1 cellular context compared by ENCODE assay signal in genomic region chr19:55228403-55229031, GRCh38.
TF ChIP-seq lines count a peak whose summit lies in the region.

A gene with protein sequence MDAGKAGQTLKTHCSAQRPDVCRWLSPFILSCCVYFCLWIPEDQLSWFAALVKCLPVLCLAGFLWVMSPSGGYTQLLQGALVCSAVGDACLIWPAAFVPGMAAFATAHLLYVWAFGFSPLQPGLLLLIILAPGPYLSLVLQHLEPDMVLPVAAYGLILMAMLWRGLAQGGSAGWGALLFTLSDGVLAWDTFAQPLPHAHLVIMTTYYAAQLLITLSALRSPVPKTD (minus strand): TSS chr19:55228763. CDS start chr19:55228741, 22 bp downstream.

TF ChIP-seq in HepG2, 621 proteins besides CTCF, POLR2A, EP300 and RAD21 (continued from another document and continues in another):
- TF ChIP-seq RBFOX2 (IDR thresholded peaks at IDR 0.05; ENCODE audit: low read depth, low read length) = 0 out of 2 replicates have a peak, but pooled peaks have one; percentile 24
- no peak for TF ChIP-seq SNAI1 (CRISPR knock-in tag; IDR thresholded peaks at IDR 0.05; ENCODE audit: borderline replicate concordance)
- TF ChIP-seq CBFB (CRISPR knock-in tag; IDR thresholded peaks at IDR 0.05) = no peak
- no peak for TF ChIP-seq FOXO4 (CRISPR knock-in tag; conservative IDR thresholded peaks at IDR 0.05)
- no peak for TF ChIP-seq KDM1A (CRISPR knock-in tag; IDR thresholded peaks at IDR 0.05)
- no peak for TF ChIP-seq TAF15 (IDR thresholded peaks at IDR 0.05; ENCODE audit: low read depth, low read length, poor library complexity, severe bottlenecking)
- TF ChIP-seq ZBTB38 (CRISPR knock-in tag; IDR thresholded peaks at IDR 0.05) = no peak
- TF ChIP-seq ZNF235 (CRISPR knock-in tag; IDR thresholded peaks at IDR 0.05; ENCODE audit: borderline replicate concordance) = no peak
- no peak; the same call in 1 of the 2 replicates for TF ChIP-seq DPF2 (CRISPR knock-in tag; IDR thresholded peaks at IDR 0.05; ENCODE audit: borderline replicate concordance, low read depth)
- peak; percentile 86; the same call in 1 of the 2 replicates for TF ChIP-seq ZNF782 (CRISPR knock-in tag; IDR thresholded peaks at IDR 0.05; ENCODE audit: borderline replicate concordance)
- no peak for TF ChIP-seq TP53 (CRISPR knock-in tag; conservative IDR thresholded peaks at IDR 0.05)
- no peak for TF ChIP-seq THYN1 (CRISPR knock-in tag; IDR thresholded peaks at IDR 0.05; ENCODE audit: borderline replicate concordance, low read depth)
- no peak for TF ChIP-seq ZNF816 (CRISPR knock-in tag; IDR thresholded peaks at IDR 0.05; ENCODE audit: borderline replicate concordance)
- TF ChIP-seq ZSCAN9 (CRISPR knock-in tag; IDR thresholded peaks at IDR 0.05; ENCODE audit: borderline replicate concordance) = no peak; the same call in 1 of the 2 replicates
- no peak for TF ChIP-seq NFAT5 (CRISPR knock-in tag; IDR thresholded peaks at IDR 0.05)
- TF ChIP-seq NFKB2 (CRISPR knock-in tag; IDR thresholded peaks at IDR 0.05; ENCODE audit: borderline replicate concordance) = no peak
- TF ChIP-seq RORA (CRISPR knock-in tag; IDR thresholded peaks at IDR 0.05) = no peak
- no peak for TF ChIP-seq SNAPC5 (CRISPR knock-in tag; IDR thresholded peaks at IDR 0.05; ENCODE audit: borderline replicate concordance)
- TF ChIP-seq, protein P1, sequence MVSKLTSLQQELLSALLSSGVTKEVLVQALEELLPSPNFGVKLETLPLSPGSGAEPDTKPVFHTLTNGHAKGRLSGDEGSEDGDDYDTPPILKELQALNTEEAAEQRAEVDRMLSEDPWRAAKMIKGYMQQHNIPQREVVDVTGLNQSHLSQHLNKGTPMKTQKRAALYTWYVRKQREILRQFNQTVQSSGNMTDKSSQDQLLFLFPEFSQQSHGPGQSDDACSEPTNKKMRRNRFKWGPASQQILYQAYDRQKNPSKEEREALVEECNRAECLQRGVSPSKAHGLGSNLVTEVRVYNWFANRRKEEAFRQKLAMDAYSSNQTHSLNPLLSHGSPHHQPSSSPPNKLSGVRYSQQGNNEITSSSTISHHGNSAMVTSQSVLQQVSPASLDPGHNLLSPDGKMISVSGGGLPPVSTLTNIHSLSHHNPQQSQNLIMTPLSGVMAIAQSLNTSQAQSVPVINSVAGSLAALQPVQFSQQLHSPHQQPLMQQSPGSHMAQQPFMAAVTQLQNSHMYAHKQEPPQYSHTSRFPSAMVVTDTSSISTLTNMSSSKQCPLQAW (CRISPR knock-in tag; IDR thresholded peaks at IDR 0.05) = peak; percentile 98
- TF ChIP-seq CAMTA2 (CRISPR knock-in tag; IDR thresholded peaks at IDR 0.05; ENCODE audit: borderline replicate concordance) = no peak
- no peak; the same call in 1 of the 2 replicates for TF ChIP-seq SMYD3 (CRISPR knock-in tag; IDR thresholded peaks at IDR 0.05)
- no peak for TF ChIP-seq ZNF660 (CRISPR knock-in tag; IDR thresholded peaks at IDR 0.05; ENCODE audit: borderline replicate concordance, low read depth)
- peak; percentile 56; the same call in 1 of the 2 replicates for TF ChIP-seq ZNF574 (CRISPR knock-in tag; IDR thresholded peaks at IDR 0.05)
- TF ChIP-seq, protein P2, sequence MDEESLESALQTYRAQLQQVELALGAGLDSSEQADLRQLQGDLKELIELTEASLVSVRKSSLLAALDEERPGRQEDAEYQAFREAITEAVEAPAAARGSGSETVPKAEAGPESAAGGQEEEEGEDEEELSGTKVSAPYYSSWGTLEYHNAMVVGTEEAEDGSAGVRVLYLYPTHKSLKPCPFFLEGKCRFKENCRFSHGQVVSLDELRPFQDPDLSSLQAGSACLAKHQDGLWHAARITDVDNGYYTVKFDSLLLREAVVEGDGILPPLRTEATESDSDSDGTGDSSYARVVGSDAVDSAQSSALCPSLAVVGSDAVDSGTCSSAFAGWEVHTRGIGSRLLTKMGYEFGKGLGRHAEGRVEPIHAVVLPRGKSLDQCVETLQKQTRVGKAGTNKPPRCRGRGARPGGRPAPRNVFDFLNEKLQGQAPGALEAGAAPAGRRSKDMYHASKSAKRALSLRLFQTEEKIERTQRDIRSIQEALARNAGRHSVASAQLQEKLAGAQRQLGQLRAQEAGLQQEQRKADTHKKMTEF (CRISPR knock-in tag; IDR thresholded peaks at IDR 0.05) = peak; percentile 46; the same call in 1 of the 2 replicates
- 0 out of 2 replicates have a peak, but pooled peaks have one; percentile 32 for TF ChIP-seq ZNF44 (CRISPR knock-in tag; IDR thresholded peaks at IDR 0.05)
- no peak for TF ChIP-seq ZNF296 (CRISPR knock-in tag; conservative IDR thresholded peaks at IDR 0.05)
- no peak for TF ChIP-seq ZNF441 (CRISPR knock-in tag; IDR thresholded peaks at IDR 0.05; ENCODE audit: borderline replicate concordance)
- no peak for TF ChIP-seq TEAD2 (CRISPR knock-in tag; IDR thresholded peaks at IDR 0.05)
- TF ChIP-seq SP140L (CRISPR knock-in tag; IDR thresholded peaks at IDR 0.05; ENCODE audit: borderline replicate concordance) = no peak
- TF ChIP-seq, protein P3, sequence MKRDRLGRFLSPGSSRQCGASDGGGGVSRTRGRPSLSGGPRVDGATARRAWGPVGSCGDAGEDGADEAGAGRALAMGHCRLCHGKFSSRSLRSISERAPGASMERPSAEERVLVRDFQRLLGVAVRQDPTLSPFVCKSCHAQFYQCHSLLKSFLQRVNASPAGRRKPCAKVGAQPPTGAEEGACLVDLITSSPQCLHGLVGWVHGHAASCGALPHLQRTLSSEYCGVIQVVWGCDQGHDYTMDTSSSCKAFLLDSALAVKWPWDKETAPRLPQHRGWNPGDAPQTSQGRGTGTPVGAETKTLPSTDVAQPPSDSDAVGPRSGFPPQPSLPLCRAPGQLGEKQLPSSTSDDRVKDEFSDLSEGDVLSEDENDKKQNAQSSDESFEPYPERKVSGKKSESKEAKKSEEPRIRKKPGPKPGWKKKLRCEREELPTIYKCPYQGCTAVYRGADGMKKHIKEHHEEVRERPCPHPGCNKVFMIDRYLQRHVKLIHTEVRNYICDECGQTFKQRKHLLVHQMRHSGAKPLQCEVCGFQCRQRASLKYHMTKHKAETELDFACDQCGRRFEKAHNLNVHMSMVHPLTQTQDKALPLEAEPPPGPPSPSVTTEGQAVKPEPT (CRISPR knock-in tag; IDR thresholded peaks at IDR 0.05; ENCODE audit: low read depth) = peak; percentile 61; the same call in 1 of the 2 replicates
- no peak for TF ChIP-seq SRSF1 (optimal IDR thresholded peaks at IDR 0.05; ENCODE audit: low read depth, low read length)
- TF ChIP-seq ZNF850 (CRISPR knock-in tag; conservative IDR thresholded peaks at IDR 0.05) = no peak; the same call in 1 of the 2 replicates
- TF ChIP-seq ZNF670 (CRISPR knock-in tag; IDR thresholded peaks at IDR 0.05; ENCODE audit: borderline replicate concordance) = no peak
- no peak for TF ChIP-seq NFIC (IDR thresholded peaks at IDR 0.05; ENCODE audit: low read length)
- TF ChIP-seq, protein P4, sequence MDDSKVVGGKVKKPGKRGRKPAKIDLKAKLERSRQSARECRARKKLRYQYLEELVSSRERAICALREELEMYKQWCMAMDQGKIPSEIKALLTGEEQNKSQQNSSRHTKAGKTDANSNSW (CRISPR knock-in tag; IDR thresholded peaks at IDR 0.05; ENCODE audit: borderline replicate concordance) = no peak
- TF ChIP-seq UBTF (CRISPR knock-in tag; IDR thresholded peaks at IDR 0.05) = no peak
- TF ChIP-seq, protein P5, sequence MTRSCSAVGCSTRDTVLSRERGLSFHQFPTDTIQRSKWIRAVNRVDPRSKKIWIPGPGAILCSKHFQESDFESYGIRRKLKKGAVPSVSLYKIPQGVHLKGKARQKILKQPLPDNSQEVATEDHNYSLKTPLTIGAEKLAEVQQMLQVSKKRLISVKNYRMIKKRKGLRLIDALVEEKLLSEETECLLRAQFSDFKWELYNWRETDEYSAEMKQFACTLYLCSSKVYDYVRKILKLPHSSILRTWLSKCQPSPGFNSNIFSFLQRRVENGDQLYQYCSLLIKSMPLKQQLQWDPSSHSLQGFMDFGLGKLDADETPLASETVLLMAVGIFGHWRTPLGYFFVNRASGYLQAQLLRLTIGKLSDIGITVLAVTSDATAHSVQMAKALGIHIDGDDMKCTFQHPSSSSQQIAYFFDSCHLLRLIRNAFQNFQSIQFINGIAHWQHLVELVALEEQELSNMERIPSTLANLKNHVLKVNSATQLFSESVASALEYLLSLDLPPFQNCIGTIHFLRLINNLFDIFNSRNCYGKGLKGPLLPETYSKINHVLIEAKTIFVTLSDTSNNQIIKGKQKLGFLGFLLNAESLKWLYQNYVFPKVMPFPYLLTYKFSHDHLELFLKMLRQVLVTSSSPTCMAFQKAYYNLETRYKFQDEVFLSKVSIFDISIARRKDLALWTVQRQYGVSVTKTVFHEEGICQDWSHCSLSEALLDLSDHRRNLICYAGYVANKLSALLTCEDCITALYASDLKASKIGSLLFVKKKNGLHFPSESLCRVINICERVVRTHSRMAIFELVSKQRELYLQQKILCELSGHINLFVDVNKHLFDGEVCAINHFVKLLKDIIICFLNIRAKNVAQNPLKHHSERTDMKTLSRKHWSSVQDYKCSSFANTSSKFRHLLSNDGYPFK (CRISPR knock-in tag; IDR thresholded peaks at IDR 0.05; ENCODE audit: borderline replicate concordance) = no peak
- TF ChIP-seq TSC22D2 (CRISPR knock-in tag; IDR thresholded peaks at IDR 0.05; ENCODE audit: borderline replicate concordance) = no peak
- TF ChIP-seq NFYB (CRISPR knock-in tag; IDR thresholded peaks at IDR 0.05) = no peak
